In genomic region chr17:47265983-47266541, GRCh38 we compare ENCODE assay signal across 10 cellular contexts. TPM values are rescaled to one million over a fixed set of nuclear protein-coding genes. Genes with fewer than 3 reads are reported as not detected.
DNase-seq lines count a peak whose midpoint lies in the region; ATAC-seq and FAIRE-seq lines count a peak whose summit lies in the region.
"Had no signal": no experiment of that assay in that cellular context is flagged by ENCODE, and none has a peak within 500 bp of the region (broad histone marks: within the 10 kb centered on the region; RNA-seq: fewer than 3 reads in every experiment).

No MANE protein-coding gene starts in this region.

- H3K4me1 ChIP-seq in rectal smooth muscle tissue (ENCODE audit: control insufficient read depth, insufficient read depth, low read length): peaks cover 22% of the 10 kb centered on the region

- DNase-seq in DMS53 (lab: John Stamatoyannopoulos, UW): peak; percentile 64
- DNase-seq in RCC 7860 (ENCODE audit: low spot score): peak; percentile 84
- no peak for DNase-seq in RPMI8226
- DNase-seq in effector CD8-positive, alpha-beta T cell (lab: John Stamatoyannopoulos, UW): no peak
- DNase-seq: activated CD4-positive, alpha-beta T cell treated with anti-CD3 and anti-CD28 coated beads for 48 hours; hippocampal formation had no signal

- no peaks in the 10 kb centered on the region for H3K27me3 ChIP-seq in rectal smooth muscle tissue (ENCODE audit: control insufficient read depth, insufficient read depth, low read length)

- no peak overlapping the region for H3K9ac ChIP-seq in rectal smooth muscle tissue (ENCODE audit: low read length)

- ATAC-seq in esophagus mucosa: peak; percentile 77
- no peak for ATAC-seq in HG03469 (IDR thresholded peaks at IDR 0.05; ENCODE audit: unreplicated experiment)
- no peak for ATAC-seq in GM18909 (IDR thresholded peaks at IDR 0.05; ENCODE audit: poor library complexity, unreplicated experiment)

- peak overlapping the region; percentile 52 for H3K27ac ChIP-seq in rectal smooth muscle tissue (ENCODE audit: low read depth, low read length)

- no peaks in the 10 kb centered on the region for H3K36me3 ChIP-seq in rectal smooth muscle tissue (ENCODE audit: control insufficient read depth, insufficient read depth, low read length)

- peak; percentile 85 for FAIRE-seq in RCC 7860 (lab: Jason Lieb, UNC)

- no peak overlapping the region for H3K4me3 ChIP-seq in rectal smooth muscle tissue (ENCODE audit: low read length)

RNA-seq across cellular contexts. Expression of gene ITGB3, which starts 12.4 kb away (rescaled TPM):
- total RNA-seq in esophagus mucosa: 1.7 TPM

RNA-seq across cellular contexts. Expression of gene MYL4, which starts 56.9 kb away (rescaled TPM):
- not detected for total RNA-seq in esophagus mucosa

RNA-seq across cellular contexts. Expression of gene EFCAB13, which starts 57.7 kb away (rescaled TPM):
- total RNA-seq in esophagus mucosa: 2.0 TPM

Comparison
In these comparisons a context has a peak if more than half of its experiments do, and no peak if none do; other contexts are left out.
1. DNase-seq: peak in DMS53 (single experiment) and RCC 7860 (single experiment); none in RPMI8226 (single experiment) and effector CD8-positive, alpha-beta T cell (single experiment).